In the genomic region with DNA sequence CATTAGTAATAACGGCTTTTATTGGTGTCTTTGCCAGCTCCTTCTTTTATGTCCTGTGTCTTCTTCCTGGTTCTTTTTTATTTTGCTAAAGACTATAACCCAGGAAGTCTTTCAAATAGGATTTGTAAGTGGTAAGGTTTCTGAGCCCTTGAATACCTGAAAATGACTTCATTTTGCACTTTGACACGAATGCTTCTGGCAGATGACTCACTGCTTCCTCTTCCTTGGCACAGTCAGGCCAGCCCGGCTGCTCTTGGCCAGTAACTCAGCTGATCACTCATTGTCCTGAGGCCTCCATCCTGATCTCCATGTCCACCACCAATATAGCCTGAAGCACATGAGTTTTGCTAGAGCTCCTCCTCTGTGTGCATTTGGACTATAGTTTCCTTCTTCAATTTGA, we compare ENCODE assay signal across 9 cellular contexts. TPM values are rescaled to one million over a fixed set of nuclear protein-coding genes. Genes with fewer than 3 reads are reported as not detected.
DNase-seq lines count a peak whose midpoint lies in the region; ATAC-seq and TF ChIP-seq lines count a peak whose summit lies in the region.
"Had no signal": no experiment of that assay in that cellular context is flagged by ENCODE, and none has a peak within 500 bp of the region (broad histone marks: within the 10 kb centered on the region; RNA-seq: fewer than 3 reads in every experiment).

No MANE protein-coding gene starts in this region.

- no peaks in the 10 kb centered on the region for H3K27me3 ChIP-seq in upper lobe of right lung

- TF ChIP-seq CTCF in upper lobe of right lung (IDR thresholded peaks at IDR 0.05) = no peak

- H3K4me3 ChIP-seq in upper lobe of right lung = no peak overlapping the region

- peaks cover 5% of the 10 kb centered on the region for H3K9me3 ChIP-seq in upper lobe of right lung

- no peaks in the 10 kb centered on the region for H3K4me1 ChIP-seq in upper lobe of right lung

- peak; percentile 9 for DNase-seq in NOMO-1 treated with DMSO at 0.1 percent for 48 hours (lab: John Stamatoyannopoulos, UW; ENCODE audit: unreplicated experiment)
- DNase-seq in NOMO-1 treated with dmso at 0.1 percent for 144 hours (lab: John Stamatoyannopoulos, UW; ENCODE audit: unreplicated experiment) = no peak
- DNase-seq in amniotic stem cell (lab: John Stamatoyannopoulos, UW) = peak; percentile 66
- DNase-seq in iris pigment epithelial cell (ENCODE audit: low read depth) = peak; percentile 93
- no peak for DNase-seq in upper lobe of right lung
- DNase-seq in activated CD8-positive, alpha-beta memory T cell treated with anti-CD3 and anti-CD28 coated beads for 24 hours = no peak
- no peak for DNase-seq in stimulated activated CD4-positive, alpha-beta T cell treated with anti-CD3 and anti-CD28 coated beads, Interleukin-4, amount 100 ng/mL, for 1 hour

- no peaks in the 10 kb centered on the region for H3K36me3 ChIP-seq in upper lobe of right lung

- ATAC-seq in upper lobe of right lung (peak; percentile 79), GM19395 (IDR thresholded peaks at IDR 0.05; ENCODE audit: unreplicated experiment) (no peak)

- intact Hi-C loops in upper lobe of right lung (cut with DNase I) = no loop called here

- H3K27ac ChIP-seq in upper lobe of right lung = no peak overlapping the region

RNA-seq across cellular contexts. Expression of a gene that starts 48.7 kb away (rescaled TPM):
- total RNA-seq in upper lobe of right lung = 0.26 TPM
- total RNA-seq: activated CD8-positive, alpha-beta memory T cell treated with anti-CD3 and anti-CD28 coated beads for 36 hours had no signal

Comparison
In these comparisons a context has a peak if more than half of its experiments do, and no peak if none do; other contexts are left out.
1. DNase-seq: peak in NOMO-1 treated with DMSO at 0.1 percent for 48 hours (single experiment), amniotic stem cell (single experiment) and iris pigment epithelial cell (single experiment); none in NOMO-1 treated with dmso at 0.1 percent for 144 hours (single experiment), upper lobe of right lung (single experiment), activated CD8-positive, alpha-beta memory T cell treated with anti-CD3 and anti-CD28 coated beads for 24 hours (single experiment) and stimulated activated CD4-positive, alpha-beta T cell treated with anti-CD3 and anti-CD28 coated beads, Interleukin-4, amount 100 ng/mL, for 1 hour (single experiment).